15 cellular contexts compared by ENCODE assay signal in the genomic region with DNA sequence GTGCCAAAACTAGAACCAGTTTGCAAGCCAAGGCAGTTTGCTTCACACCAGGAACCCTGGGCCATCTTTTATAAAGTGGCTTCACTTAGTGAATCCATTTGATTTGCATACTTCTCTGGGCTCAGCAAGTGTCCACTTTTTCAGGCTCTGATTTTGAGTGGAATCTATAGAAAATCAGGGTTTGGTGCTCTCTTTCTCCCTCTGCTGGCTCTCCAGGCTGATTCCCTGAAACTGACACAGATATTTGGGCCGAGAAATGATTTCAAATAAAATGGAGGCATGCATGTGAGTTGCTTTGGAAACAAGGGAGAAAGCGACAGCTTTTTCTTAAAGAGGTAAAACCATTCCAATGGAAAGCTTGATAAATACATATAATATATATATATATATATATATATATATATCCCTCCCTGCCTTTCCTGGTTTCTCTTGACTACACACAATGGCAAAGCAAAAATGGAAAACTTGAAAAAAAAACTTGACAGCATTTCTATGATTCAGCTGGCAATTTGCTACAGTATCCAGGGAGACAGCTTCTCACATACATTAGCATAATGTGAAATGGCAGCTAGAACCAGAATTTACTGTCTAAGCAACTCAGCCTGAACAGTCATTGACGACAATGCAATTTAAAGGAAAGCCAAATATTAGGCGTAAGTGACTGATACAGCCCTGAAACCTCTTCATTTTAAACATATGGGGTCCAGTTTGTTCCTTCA.
A peak's percentile ranks its signal among the peaks of the same experiment; 100 is the strongest.
DNase-seq lines count a peak whose midpoint lies in the region; ATAC-seq and TF ChIP-seq lines count a peak whose summit lies in the region.
"Had no signal": no experiment of that assay in that cellular context is flagged by ENCODE, and none has a peak within 500 bp of the region (broad histone marks: within the 10 kb centered on the region; RNA-seq: fewer than 3 reads in every experiment).

No MANE protein-coding gene starts in this region.

- no peak for ATAC-seq in HG02852 (IDR thresholded peaks at IDR 0.05; ENCODE audit: unreplicated experiment)
- ATAC-seq: right lobe of liver had no signal

- DNase-seq in ACHN (peak; percentile 28), LNCaP clone FGC (ENCODE audit: low read depth) (no peak), caudate nucleus (lab: John Stamatoyannopoulos, UW) (peak in 10 of 61 donors; percentile 3 to 40 (median 12)), midbrain (lab: John Stamatoyannopoulos, UW) (peak; percentile 36), GM03348 (ENCODE audit: low spot score) (no peak), GM19240 (ENCODE audit: insufficient read length, low spot score) (no peak)
- DNase-seq in activated CD4-positive, CD25-positive, alpha-beta regulatory T cell treated with anti-CD3 and anti-CD28 coated beads, Interleukin-2, amount 50 U/mL, for 72 hours = no peak
- DNase-seq: activated CD4-positive, alpha-beta T cell treated with anti-CD3 and anti-CD28 coated beads, Interleukin-2, amount 10 ng/mL, durations not matched to agents 7 days and 5 days; activated naive CD4-positive, alpha-beta T cell; CD4-positive, alpha-beta T cell; cortex of kidney; NCI-H774; right lobe of liver had no signal

- H3K27ac ChIP-seq in caudate nucleus (ENCODE audit: low read depth, low read length) = peak overlapping the region; percentile 18
- H3K27ac ChIP-seq: right lobe of liver had no signal

- no peak overlapping the region for H3K4me3 ChIP-seq in LNCaP clone FGC (ENCODE audit: low read depth, low read length)
- H3K4me3 ChIP-seq: lung, right lobe of liver had no signal

- peak; percentile 25; the same call in 1 of the 2 replicates for TF ChIP-seq CTCF in LNCaP clone FGC (IDR thresholded peaks at IDR 0.05; ENCODE audit: control insufficient read depth, extremely low read depth, insufficient read depth)

- in situ Hi-C loops in ACHN (cut with HindIII; ENCODE audit: low pct_ligation_motif_present, low pct_unique_long_range_greater_than_20kb, low sequenced_read_pairs) = no loop called here

Comparison
In these comparisons a context has a peak if more than half of its experiments do, and no peak if none do; other contexts are left out.
1. DNase-seq: peak in ACHN (single experiment) and midbrain (single experiment); none in LNCaP clone FGC (single experiment), GM03348 (single experiment), activated CD4-positive, CD25-positive, alpha-beta regulatory T cell treated with anti-CD3 and anti-CD28 coated beads, Interleukin-2, amount 50 U/mL, for 72 hours (single experiment) and GM19240 (single experiment).